11 cellular contexts compared by ENCODE assay signal in the genomic region with DNA sequence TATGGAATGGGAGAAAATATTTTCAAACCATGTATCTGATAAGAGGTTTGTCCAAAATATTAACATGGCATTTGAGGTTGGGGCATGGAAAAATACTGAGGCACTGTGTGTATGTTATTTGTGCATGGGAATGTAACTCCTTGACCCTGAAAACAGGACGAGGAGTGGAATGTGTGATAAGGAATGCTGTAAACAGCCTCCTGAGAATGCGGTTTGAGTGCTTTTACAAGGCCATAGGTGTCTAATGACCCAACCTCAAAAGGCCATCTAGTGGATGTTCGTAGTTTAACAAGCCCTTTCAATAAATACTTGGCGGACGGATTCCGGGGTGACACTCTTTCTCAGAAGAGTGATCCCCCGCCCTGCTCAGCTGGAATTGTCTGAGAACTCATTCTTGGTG.
A peak's percentile ranks its signal among the peaks of the same experiment; 100 is the strongest.
DNase-seq lines count a peak whose midpoint lies in the region; FAIRE-seq and TF ChIP-seq lines count a peak whose summit lies in the region.
"Had no signal": no experiment of that assay in that cellular context is flagged by ENCODE, and none has a peak within 500 bp of the region (broad histone marks: within the 10 kb centered on the region; RNA-seq: fewer than 3 reads in every experiment).

No MANE protein-coding gene starts in this region.

- BruUV-seq in endothelial cell of umbilical vein (replicated peaks; lab: Mats Ljungman, UMichigan), result no TSS peak

- H3K9me1 ChIP-seq in endothelial cell of umbilical vein (replicated peaks; ENCODE audit: control insufficient read depth, extremely low read depth, insufficient read depth, low read length), result no peaks in the 10 kb centered on the region

- no peak overlapping the region for H3K27ac ChIP-seq in endothelial cell of umbilical vein (ENCODE audit: insufficient read depth, low read depth, low read length)
- H3K27ac ChIP-seq in small intestine (ENCODE audit: low read depth in 1 of 2, low read length in 1 of 2), result no peak overlapping the region
- H3K27ac ChIP-seq in coronary artery, result no peak overlapping the region
- H3K27ac ChIP-seq: BLaER1 treated with 17β-estradiol and CSF1 and Interleukin-3, amounts not matched to agents 10 nM and 100 nM had no signal

- H3K27me3 ChIP-seq in endothelial cell of umbilical vein (ENCODE audit: control insufficient read depth in 2 of 2, insufficient read depth in 2 of 2, low read length in 2 of 2) (no peaks in the 10 kb centered on the region), small intestine (ENCODE audit: control insufficient read depth in 2 of 2, insufficient read depth in 2 of 2, low read length in 2 of 2) (no peaks in the 10 kb centered on the region)

- H3K79me2 ChIP-seq in endothelial cell of umbilical vein (ENCODE audit: control insufficient read depth, insufficient read depth, low read length), result no peaks in the 10 kb centered on the region

- H3K4me2 ChIP-seq in endothelial cell of umbilical vein (ENCODE audit: insufficient read depth, low read length), result no peak overlapping the region
- H3K4me2 ChIP-seq: BLaER1 treated with 17β-estradiol and CSF1 and Interleukin-3, amounts not matched to agents 10 nM and 100 nM had no signal

- no peak overlapping the region for H3K9ac ChIP-seq in endothelial cell of umbilical vein (replicated peaks; ENCODE audit: extremely low read depth, insufficient read depth, low read length)
- H3K9ac ChIP-seq: BLaER1 treated with 17β-estradiol and CSF1 and Interleukin-3, amounts not matched to agents 10 nM and 100 nM had no signal

- DNase-seq in SHP77 (lab: John Stamatoyannopoulos, UW) (peak; percentile 7 to 25), SHP77 treated with DMSO at 0.1 percent for 48 hours (lab: John Stamatoyannopoulos, UW) (no peak), NCI-H460 (ENCODE audit: extremely low read depth, low read depth) (peak; percentile 41), endothelial cell of umbilical vein (ENCODE audit: low read depth, low spot score) (peak; percentile 76), small intestine (peak; percentile 65), DMS153 (lab: John Stamatoyannopoulos, UW) (no peak), coronary artery (ENCODE audit: low spot score) (no peak)
- DNase-seq in stimulated activated CD4-positive, alpha-beta T cell treated with anti-CD3 and anti-CD28 coated beads, Interleukin-12 subunit alpha, Interleukin-12 subunit beta, amount 100 ng/mL, for 4 hours, result no peak
- DNase-seq: activated gamma-delta T cell treated with Interleukin-2 at 50 U/mL for 16 hours, left cardiac atrium had no signal

- 10 to 47% (median 21%) methylated on average over 5 to 7 of the region's 7 CpGs for WGBS in small intestine, 3 donors

- intact Hi-C loops in endothelial cell of umbilical vein (cut with micrococcal nuclease), result loop anchor here (1.0 to 2.0 kb wide), 3 partner anchors 44 to 378 kb away; no protein-coding TSS in a partner anchor

- CTCF ChIA-PET in endothelial cell of umbilical vein (lab: Charles Lee), result interaction anchor here (1.0 to 1.7 kb wide), 4 partner anchors 43 to 271 kb away, joined by 4 to 13 read pairs (median 6); no protein-coding TSS in a partner anchor

- dilution Hi-C loops in endothelial cell of umbilical vein (cut with MboI; ENCODE audit: extremely low pct_ligation_motif_present, low sequenced_read_pairs), result no loop called here

- POLR2A ChIA-PET in endothelial cell of umbilical vein (lab: Charles Lee), result no interaction called here

- H3K9me3 ChIP-seq in endothelial cell of umbilical vein (replicated peaks; ENCODE audit: control insufficient read depth, insufficient read depth, low read length) (no peaks in the 10 kb centered on the region), small intestine (ENCODE audit: control insufficient read depth, low read depth) (no peaks in the 10 kb centered on the region)

- no peak overlapping the region for H2AFZ ChIP-seq in endothelial cell of umbilical vein (ENCODE audit: low read depth, low read length)

- FAIRE-seq in endothelial cell of umbilical vein (lab: Jason Lieb, UNC) (no peak), small intestine (lab: Jason Lieb, UNC) (no peak)

- no peaks in the 10 kb centered on the region for H3K36me3 ChIP-seq in endothelial cell of umbilical vein (ENCODE audit: control insufficient read depth in 2 of 2, extremely low read depth in 1 of 2, insufficient read depth in 2 of 2, low read length in 2 of 2)
- no peaks in the 10 kb centered on the region for H3K36me3 ChIP-seq in small intestine (ENCODE audit: control insufficient read depth in 2 of 2, insufficient read depth in 2 of 2, low read length in 2 of 2)
- H3K36me3 ChIP-seq: BLaER1 treated with 17β-estradiol and CSF1 and Interleukin-3, amounts not matched to agents 10 nM and 100 nM had no signal

- peak; percentile 12 to 20 for TF ChIP-seq CTCF in endothelial cell of umbilical vein (IDR thresholded peaks at IDR 0.05; ENCODE audit: extremely low read depth in 1 of 2, insufficient read depth in 1 of 2, low read depth in 1 of 2, low read length in 2 of 2)
- TF ChIP-seq CTCF in coronary artery (IDR thresholded peaks at IDR 0.05), result no peak

- no peaks in the 10 kb centered on the region for H4K20me1 ChIP-seq in endothelial cell of umbilical vein (replicated peaks; ENCODE audit: control insufficient read depth, extremely low read depth, insufficient read depth, low read length)
- H4K20me1 ChIP-seq: BLaER1 treated with 17β-estradiol and CSF1 and Interleukin-3, amounts not matched to agents 10 nM and 100 nM had no signal

- H3K4me3 ChIP-seq in endothelial cell of umbilical vein (replicated peaks in 1 of 3; ENCODE audit: insufficient read depth in 1 of 3, low read depth in 1 of 3, low read length in 3 of 3) (no peak overlapping the region), small intestine (ENCODE audit: low read depth in 1 of 2, low read length in 2 of 2) (no peak overlapping the region), coronary artery (no peak overlapping the region)
- H3K4me3 ChIP-seq: BLaER1 treated with 17β-estradiol and CSF1 and Interleukin-3, amounts not matched to agents 10 nM and 100 nM had no signal

- TF ChIP-seq POLR2A in endothelial cell of umbilical vein (IDR thresholded peaks at IDR 0.05; ENCODE audit: low read depth, low read length), result no peak

- H3K4me1 ChIP-seq in endothelial cell of umbilical vein (ENCODE audit: control insufficient read depth, extremely low read depth, insufficient read depth, low read length) (peaks cover 4% of the 10 kb centered on the region), small intestine (ENCODE audit: control insufficient read depth in 2 of 2, insufficient read depth in 1 of 2, low read depth in 1 of 2, low read length in 1 of 2) (no peaks in the 10 kb centered on the region)
- H3K4me1 ChIP-seq: BLaER1 treated with 17β-estradiol and CSF1 and Interleukin-3, amounts not matched to agents 10 nM and 100 nM had no signal

TF ChIP-seq in endothelial cell of umbilical vein, 7 proteins besides CTCF, POLR2A, EP300 and RAD21:
- TF ChIP-seq GATA2 (IDR thresholded peaks at IDR 0.05; ENCODE audit: insufficient read depth, insufficient read length, low read depth, low read length) (peak; percentile 10), POLR2AphosphoS5 (IDR thresholded peaks at IDR 0.05; ENCODE audit: insufficient read depth, low read depth, low read length) (no peak), JUN (IDR thresholded peaks at IDR 0.05; ENCODE audit: borderline replicate concordance, insufficient read depth, insufficient read length, low read depth) (no peak), EZH2 (IDR thresholded peaks at IDR 0.05; ENCODE audit: borderline replicate concordance, low read depth, low read length, severe bottlenecking) (no peak), MYC (IDR thresholded peaks at IDR 0.05; ENCODE audit: low read depth, low read length) (no peak), FOS (IDR thresholded peaks at IDR 0.05; ENCODE audit: borderline replicate concordance, insufficient read depth, low read length) (no peak)
- TF ChIP-seq, protein P1, sequence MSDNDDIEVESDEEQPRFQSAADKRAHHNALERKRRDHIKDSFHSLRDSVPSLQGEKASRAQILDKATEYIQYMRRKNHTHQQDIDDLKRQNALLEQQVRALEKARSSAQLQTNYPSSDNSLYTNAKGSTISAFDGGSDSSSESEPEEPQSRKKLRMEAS (IDR thresholded peaks at IDR 0.05; ENCODE audit: insufficient read depth, insufficient read length), result no peak
TF ChIP-seq in endothelial cell of umbilical vein: peak in this region for 1.

Comparison
In these comparisons a context has a peak if more than half of its experiments do, and no peak if none do; other contexts are left out.
1. DNase-seq: peak in SHP77 (2 of 2), NCI-H460 (single experiment), endothelial cell of umbilical vein (single experiment) and small intestine (single experiment); none in SHP77 treated with DMSO at 0.1 percent for 48 hours (single experiment), stimulated activated CD4-positive, alpha-beta T cell treated with anti-CD3 and anti-CD28 coated beads, Interleukin-12 subunit alpha, Interleukin-12 subunit beta, amount 100 ng/mL, for 4 hours (single experiment), DMS153 (single experiment) and coronary artery (single experiment).